In genomic region chr4:110484029-110484428, GRCh38 we compare ENCODE assay signal across 12 cellular contexts. TPM values are rescaled to one million over a fixed set of nuclear protein-coding genes. Genes with fewer than 3 reads are reported as not detected.
DNase-seq lines count a peak whose midpoint lies in the region; ATAC-seq and TF ChIP-seq lines count a peak whose summit lies in the region.
"Had no signal": no experiment of that assay in that cellular context is flagged by ENCODE, and none has a peak within 500 bp of the region (broad histone marks: within the 10 kb centered on the region; RNA-seq: fewer than 3 reads in every experiment).

No MANE protein-coding gene starts in this region.

- ATAC-seq in GM19351 (IDR thresholded peaks at IDR 0.05; ENCODE audit: unreplicated experiment) = peak; percentile 99
- ATAC-seq in HG02981 (IDR thresholded peaks at IDR 0.05; ENCODE audit: unreplicated experiment) = peak; percentile 100
- ATAC-seq: activated CD8-positive, alpha-beta memory T cell treated with anti-CD3 and anti-CD28 coated beads, Interleukin-2, amount 10 ng/mL, durations not matched to agents 7 days and 5 days; left lung had no signal

- no peaks in the 10 kb centered on the region for H3F3A ChIP-seq in DOHH2 (ENCODE audit: control insufficient read depth, insufficient read depth)

- POLR2A ChIA-PET in CD4-positive, alpha-beta memory T cell (lab: Charles Lee; ENCODE audit: partially characterized antibody) = no interaction called here

- H3K36me3 Mint-ChIP-seq in Calu3 (ENCODE audit: insufficient read depth, unreplicated experiment) = no peaks in the 10 kb centered on the region
- H3K36me3 Mint-ChIP-seq in CD4-positive, alpha-beta memory T cell = no peaks in the 10 kb centered on the region
- H3K36me3 Mint-ChIP-seq: activated CD8-positive, alpha-beta memory T cell treated with anti-CD3 and anti-CD28 coated beads, Interleukin-2, amount 10 ng/mL, durations not matched to agents 7 days and 5 days had no signal

- H3K9me2 ChIP-seq in DOHH2 (replicated peaks; ENCODE audit: control insufficient read depth, low read length) = no peaks in the 10 kb centered on the region

- no peaks in the 10 kb centered on the region for H4K20me1 ChIP-seq in DOHH2 (ENCODE audit: control insufficient read depth, insufficient read depth, low read depth, low read length)

- no peak overlapping the region for H3K4me3 Mint-ChIP-seq in Calu3 (ENCODE audit: low read depth, unreplicated experiment)
- no peak overlapping the region for H3K4me3 Mint-ChIP-seq in CD4-positive, alpha-beta memory T cell
- H3K4me3 Mint-ChIP-seq: activated CD8-positive, alpha-beta memory T cell treated with anti-CD3 and anti-CD28 coated beads, Interleukin-2, amount 10 ng/mL, durations not matched to agents 7 days and 5 days had no signal

- H3K4me2 ChIP-seq in DOHH2 (ENCODE audit: low read length) = peak overlapping the region; percentile 47

- no peaks in the 10 kb centered on the region for H3K9me3 Mint-ChIP-seq in Calu3 (ENCODE audit: low read depth, unreplicated experiment)
- H3K9me3 Mint-ChIP-seq in CD4-positive, alpha-beta memory T cell = no peaks in the 10 kb centered on the region

- H3K27me3 ChIP-seq in DOHH2 (ENCODE audit: control insufficient read depth, low read length) = no peaks in the 10 kb centered on the region; the same call in 1 of the 2 replicates
- no peaks in the 10 kb centered on the region for H3K27me3 ChIP-seq in CD4-positive, alpha-beta memory T cell (ENCODE audit: insufficient read depth, low read length)

- no peaks in the 10 kb centered on the region for H3K9me3 ChIP-seq in DOHH2 (ENCODE audit: control insufficient read depth, insufficient read depth, low read length)
- H3K9me3 ChIP-seq in CD4-positive, alpha-beta memory T cell (ENCODE audit: control insufficient read depth in 1 of 2, low read length in 2 of 2) = no peaks in the 10 kb centered on the region
- H3K9me3 ChIP-seq: left lung had no signal

- DNase-seq in OCI-M1 (lab: John Stamatoyannopoulos, UW) (peak; percentile 54), Calu3 (no peak), NCI-H82 (lab: John Stamatoyannopoulos, UW) (no peak), medulla oblongata (ENCODE audit: extremely low spot score) (no peak)
- DNase-seq in CD4-positive, alpha-beta memory T cell = no peak
- DNase-seq: activated CD8-positive, alpha-beta memory T cell treated with anti-CD3 and anti-CD28 coated beads, Interleukin-2, amount 10 ng/mL, durations not matched to agents 7 days and 5 days; left lung; NCI-H526 had no signal

- peaks cover 11% of the 10 kb centered on the region for H3K4me1 Mint-ChIP-seq in Calu3 (ENCODE audit: low read depth, unreplicated experiment)
- peaks cover 0 to 2% (median 0%) of the 10 kb centered on the region in 4 donors for H3K4me1 Mint-ChIP-seq in CD4-positive, alpha-beta memory T cell
- H3K4me1 Mint-ChIP-seq: activated CD8-positive, alpha-beta memory T cell treated with anti-CD3 and anti-CD28 coated beads, Interleukin-2, amount 10 ng/mL, durations not matched to agents 7 days and 5 days had no signal

- no TSS peak for BruUV-seq in Calu3 (replicated peaks; lab: Mats Ljungman, UMichigan)

- H3K79me2 ChIP-seq in DOHH2 (ENCODE audit: control insufficient read depth, low read length) = no peaks in the 10 kb centered on the region

- H3K27ac Mint-ChIP-seq in Calu3 (ENCODE audit: unreplicated experiment) = no peak overlapping the region
- no peak overlapping the region for H3K27ac Mint-ChIP-seq in CD4-positive, alpha-beta memory T cell
- H3K27ac Mint-ChIP-seq: activated CD8-positive, alpha-beta memory T cell treated with anti-CD3 and anti-CD28 coated beads, Interleukin-2, amount 10 ng/mL, durations not matched to agents 7 days and 5 days had no signal

- H3K4me1 ChIP-seq in DOHH2 (ENCODE audit: control insufficient read depth, low read length) = peaks cover 19% of the 10 kb centered on the region
- H3K4me1 ChIP-seq in CD4-positive, alpha-beta memory T cell (ENCODE audit: insufficient read depth, low read length) = no peaks in the 10 kb centered on the region
- H3K4me1 ChIP-seq: left lung had no signal

- CTCF ChIA-PET in Calu3 (lab: Charles Lee) = interaction anchor here (1.1 kb wide), 1 partner anchor 10 kb away, joined by 4 read pairs; no protein-coding TSS in a partner anchor
- CTCF ChIA-PET in CD4-positive, alpha-beta memory T cell (lab: Charles Lee; ENCODE audit: partially characterized antibody) = interaction anchor here (1.0 to 1.7 kb wide), 2 partner anchors 435 to 478 kb away, joined by 3 to 5 read pairs; no protein-coding TSS in a partner anchor

- intact Hi-C loops in Calu3 (cut with micrococcal nuclease; ENCODE audit: unreplicated experiment) = no loop called here
- intact Hi-C loops in CD4-positive, alpha-beta memory T cell (cut with micrococcal nuclease) = no loop called here

- H3K36me3 ChIP-seq in DOHH2 (ENCODE audit: control insufficient read depth, low read length) = no peaks in the 10 kb centered on the region
- no peaks in the 10 kb centered on the region for H3K36me3 ChIP-seq in CD4-positive, alpha-beta memory T cell (ENCODE audit: insufficient read depth, low read length)
- H3K36me3 ChIP-seq: left lung had no signal

- H3K27ac ChIP-seq in DOHH2 (ENCODE audit: low read depth, low read length) = no peak overlapping the region
- H3K27ac ChIP-seq in CD4-positive, alpha-beta memory T cell (ENCODE audit: low read depth, low read length) = no peak overlapping the region
- H3K27ac ChIP-seq: C4-2B, left lung had no signal

- TF ChIP-seq CTCF in DOHH2 (IDR thresholded peaks at IDR 0.05; ENCODE audit: low read depth, low read length, poor library complexity, severe bottlenecking) (no peak), Calu3 (IDR thresholded peaks at IDR 0.05; ENCODE audit: unreplicated experiment) (no peak)

- H3K27me3 Mint-ChIP-seq in Calu3 (ENCODE audit: unreplicated experiment) = no peaks in the 10 kb centered on the region
- peaks cover 17 to 26% of the 10 kb centered on the region in 2 donors for H3K27me3 Mint-ChIP-seq in CD4-positive, alpha-beta memory T cell

- no peak overlapping the region; the same call in 1 of the 2 replicates for H3K4me3 ChIP-seq in DOHH2 (ENCODE audit: low read length)
- H3K4me3 ChIP-seq in CD4-positive, alpha-beta memory T cell (ENCODE audit: low read length in 2 of 2) = no peak overlapping the region
- H3K4me3 ChIP-seq: left lung had no signal

RNA-seq across cellular contexts. Expression of gene ENPEP, which starts 8.1 kb away (rescaled TPM):
- not detected in 2 replicates for total RNA-seq in Calu3 (2022)
- not detected for total RNA-seq in CD4-positive, alpha-beta memory T cell
- polyA plus RNA-seq in CD4-positive, alpha-beta memory T cell = not detected
